In the genomic region with DNA sequence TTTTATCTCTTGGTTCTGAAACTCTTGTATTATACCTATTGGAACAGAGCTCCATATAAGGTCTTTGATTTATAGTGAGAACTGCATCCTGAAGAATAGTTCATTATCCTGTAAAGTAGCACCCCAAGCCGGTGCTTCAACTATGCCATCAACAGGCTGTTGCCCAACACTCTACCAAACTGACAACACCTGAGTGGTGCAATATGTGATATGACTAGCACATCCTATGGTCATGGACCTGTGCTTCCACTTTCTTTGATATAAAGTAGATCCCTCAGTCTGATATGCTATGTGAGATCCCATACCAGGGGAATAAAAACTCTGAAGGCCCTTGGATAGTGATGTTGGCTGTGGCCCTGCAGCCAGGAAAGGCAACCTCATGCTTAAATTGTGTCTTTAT, we compare ENCODE assay signal across 23 cellular contexts. TPM values are rescaled to one million over a fixed set of nuclear protein-coding genes. Genes with fewer than 3 reads are reported as not detected.
DNase-seq lines count a peak whose midpoint lies in the region; ATAC-seq and TF ChIP-seq lines count a peak whose summit lies in the region.
"Had no signal": no experiment of that assay in that cellular context is flagged by ENCODE, and none has a peak within 500 bp of the region (broad histone marks: within the 10 kb centered on the region; RNA-seq: fewer than 3 reads in every experiment).

No MANE protein-coding gene starts in this region.

- intact Hi-C loops in IMR-90 (cut with micrococcal nuclease) (no loop called here), PC-3 (cut with micrococcal nuclease) (no loop called here)

- peak overlapping the region; percentile 49; the same call in 1 of the 3 replicates for H2BK15ac ChIP-seq in IMR-90 (ENCODE audit: low read depth, low read length)

- H3K4me1 Mint-ChIP-seq in activated naive CD8-positive, alpha-beta T cell treated with anti-CD3 and anti-CD28 coated beads, Interleukin-2, amount 50 U/mL, for 24 hours: peaks cover 58% of the 10 kb centered on the region
- peaks cover 42% of the 10 kb centered on the region for H3K4me1 Mint-ChIP-seq in activated naive CD8-positive, alpha-beta T cell treated with anti-CD3 and anti-CD28 coated beads for 36 hours
- H3K4me1 Mint-ChIP-seq: H9 had no signal

- no peaks in the 10 kb centered on the region for H3K9me2 ChIP-seq in PC-3 (replicated peaks; ENCODE audit: low read length)

- H3K9ac ChIP-seq in IMR-90 (ENCODE audit: low read depth, low read length) (no peak overlapping the region), PC-3 (ENCODE audit: low read length) (no peak overlapping the region)
- H3K9ac ChIP-seq: BLaER1, GM23248 had no signal

- no peaks in the 10 kb centered on the region for H3K27me3 ChIP-seq in IMR-90 (ENCODE audit: control insufficient read depth, insufficient read depth, low read length)
- H3K27me3 ChIP-seq in PC-3 (ENCODE audit: low read length): no peaks in the 10 kb centered on the region
- H3K27me3 ChIP-seq: BLaER1 had no signal

- peaks cover 3% of the 10 kb centered on the region for H3K27me3 Mint-ChIP-seq in activated naive CD8-positive, alpha-beta T cell treated with anti-CD3 and anti-CD28 coated beads, Interleukin-2, amount 50 U/mL, for 24 hours
- no peaks in the 10 kb centered on the region for H3K27me3 Mint-ChIP-seq in activated naive CD8-positive, alpha-beta T cell treated with anti-CD3 and anti-CD28 coated beads for 36 hours
- H3K27me3 Mint-ChIP-seq: CD4-positive, alpha-beta memory T cell had no signal

- no peak for TF ChIP-seq RAD21 in IMR-90 (IDR thresholded peaks at IDR 0.05; ENCODE audit: low read length)

- TF ChIP-seq CTCF in IMR-90 (conservative IDR thresholded peaks at IDR 0.05; ENCODE audit: low read depth, low read length) (no peak), PC-3 (conservative IDR thresholded peaks at IDR 0.05; ENCODE audit: low read depth, low read length) (no peak)

- in situ Hi-C loops in IMR-90 (cut with MboI; ENCODE audit: low sequenced_read_pairs): loop anchor here (25.0 kb wide), 1 partner anchor 398 kb away; the partner anchor contains the start of gene IRF1

- no peak overlapping the region for H3K23ac ChIP-seq in IMR-90 (ENCODE audit: low read depth, low read length)

- H3K9me3 ChIP-seq in IMR-90 (ENCODE audit: control insufficient read depth, insufficient read depth, low read length) (no peaks in the 10 kb centered on the region), PC-3 (ENCODE audit: low read length) (no peaks in the 10 kb centered on the region)
- H3K9me3 ChIP-seq: BLaER1 had no signal

- H3K4me1 ChIP-seq in IMR-90 (ENCODE audit: control insufficient read depth, insufficient read depth, low read length): peaks cover 30% of the 10 kb centered on the region
- H3K4me1 ChIP-seq in PC-3 (ENCODE audit: insufficient read depth, low read length): peaks cover 50% of the 10 kb centered on the region

- DNase-seq in activated naive CD8-positive, alpha-beta T cell treated with anti-CD3 and anti-CD28 coated beads, Interleukin-2, amount 50 U/mL, for 24 hours: no peak
- DNase-seq in activated naive CD8-positive, alpha-beta T cell treated with anti-CD3 and anti-CD28 coated beads for 36 hours: no peak
- DNase-seq in IMR-90 (no peak), PC-3 (no peak), epithelial cell of prostate (ENCODE audit: low read depth, low spot score) (no peak), COR-L47 (lab: John Stamatoyannopoulos, UW) (no peak)
- DNase-seq in central memory CD4-positive, alpha-beta T cell: no peak
- DNase-seq: CD4-positive, alpha-beta memory T cell; DMS153; H9; KBM-7; NCI-H1105 treated with DMSO at 0.1 percent for 48 hours; NCI-H2029 treated with DMSO at 0.1 percent for 48 hours; NCI-H510A treated with DMSO at 0.1 percent for 48 hours; NCI-H748 treated with DMSO at 0.1 percent for 48 hours; Right ventricle myocardium superior had no signal

- CTCF ChIA-PET in IMR-90 (lab: Yijun Ruan, JAX) (no interaction called here), PC-3 (lab: Charles Lee) (no interaction called here)

- H4K91ac ChIP-seq in IMR-90 (ENCODE audit: insufficient read depth, low read depth, low read length): no peak overlapping the region

- ATAC-seq in activated naive CD8-positive, alpha-beta T cell treated with anti-CD3 and anti-CD28 coated beads, Interleukin-2, amount 50 U/mL, for 24 hours: no peak
- no peak for ATAC-seq in IMR-90 (ENCODE audit: low read depth)
- ATAC-seq in PC-3: no peak

- H3K4me3 Mint-ChIP-seq in activated naive CD8-positive, alpha-beta T cell treated with anti-CD3 and anti-CD28 coated beads, Interleukin-2, amount 50 U/mL, for 24 hours: no peak overlapping the region
- no peak overlapping the region for H3K4me3 Mint-ChIP-seq in activated naive CD8-positive, alpha-beta T cell treated with anti-CD3 and anti-CD28 coated beads for 36 hours
- H3K4me3 Mint-ChIP-seq: CD4-positive, alpha-beta memory T cell; H9; HFFc6 had no signal

- H3K56ac ChIP-seq in IMR-90 (ENCODE audit: extremely low read depth, insufficient read depth, low read length): no peak overlapping the region

- peaks cover 6% of the 10 kb centered on the region for H3K36me3 Mint-ChIP-seq in activated naive CD8-positive, alpha-beta T cell treated with anti-CD3 and anti-CD28 coated beads, Interleukin-2, amount 50 U/mL, for 24 hours (ENCODE audit: low read depth)
- H3K36me3 Mint-ChIP-seq in activated naive CD8-positive, alpha-beta T cell treated with anti-CD3 and anti-CD28 coated beads for 36 hours: peaks cover 7% of the 10 kb centered on the region
- H3K36me3 Mint-ChIP-seq: CD4-positive, alpha-beta memory T cell had no signal

- no peak for TF ChIP-seq POLR2A in IMR-90 (IDR thresholded peaks at IDR 0.05; ENCODE audit: low read depth, low read length)

- H4K5ac ChIP-seq in IMR-90 (ENCODE audit: low read depth, low read length): no peak overlapping the region; the same call in 1 of the 2 replicates

- POLR2A ChIA-PET in IMR-90 (lab: Charles Lee; ENCODE audit: unreplicated experiment): no interaction called here
- POLR2A ChIA-PET in PC-3 (lab: Charles Lee; ENCODE audit: unreplicated experiment): no interaction called here

- BruUV-seq in IMR-90 (replicated peaks; lab: Mats Ljungman, UMichigan) (no TSS peak), PC-3 (replicated peaks; lab: Mats Ljungman, UMichigan) (no TSS peak)

- no peak overlapping the region for H3K4me2 ChIP-seq in IMR-90 (ENCODE audit: low read depth, low read length)
- no peak overlapping the region for H3K4me2 ChIP-seq in PC-3 (ENCODE audit: low read length)
- H3K4me2 ChIP-seq: BLaER1 had no signal

- 0 out of 2 replicates have a peak overlapping the region, but pooled peaks have one; percentile 26 for H2BK120ac ChIP-seq in IMR-90 (ENCODE audit: low read depth, low read length)

- dilution Hi-C loops in IMR-90 (cut with HindIII; ENCODE audit: low sequenced_read_pairs, unreplicated experiment): no loop called here

- H2BK5ac ChIP-seq in IMR-90 (ENCODE audit: low read depth, low read length, poor library complexity, severe bottlenecking): no peak overlapping the region

- peak overlapping the region; percentile 48; the same call in 1 of the 2 replicates for H2AK5ac ChIP-seq in IMR-90 (ENCODE audit: low read depth, low read length)

- no peak overlapping the region; the same call in 1 of the 2 replicates for H3K14ac ChIP-seq in IMR-90 (replicated peaks; ENCODE audit: low read depth, low read length)

- H2BK20ac ChIP-seq in IMR-90 (ENCODE audit: low read depth, low read length): no peak overlapping the region

- H3K79me2 ChIP-seq in PC-3 (ENCODE audit: low read length): no peaks in the 10 kb centered on the region

- H3K27ac Mint-ChIP-seq in activated naive CD8-positive, alpha-beta T cell treated with anti-CD3 and anti-CD28 coated beads, Interleukin-2, amount 50 U/mL, for 24 hours: peak overlapping the region; percentile 68
- no peak overlapping the region for H3K27ac Mint-ChIP-seq in activated naive CD8-positive, alpha-beta T cell treated with anti-CD3 and anti-CD28 coated beads for 36 hours
- H3K27ac Mint-ChIP-seq: H9, HFFc6 had no signal

- WGBS in IMR-90 (ENCODE audit: extremely low coverage in 2 of 2, insufficient read length in 1 of 2), 2 experiments: no CpG with 5 or more reads among the region's 1 CpG

- H3K4ac ChIP-seq in IMR-90 (ENCODE audit: low read depth, low read length): 0 out of 2 replicates have a peak overlapping the region, but pooled peaks have one; percentile 46

- peak overlapping the region; percentile 52; the same call in 1 of the 2 replicates for H3K18ac ChIP-seq in IMR-90 (ENCODE audit: low read depth, low read length)

- 0 out of 4 replicates have a peak overlapping the region, but pooled peaks of 1 of the 2 experiments have one; percentile 24 for H4K8ac ChIP-seq in IMR-90 (ENCODE audit: low read depth in 2 of 2, low read length in 2 of 2)

- H3K27ac ChIP-seq in IMR-90 (ENCODE audit: insufficient read depth, low read length) (no peak overlapping the region), PC-3 (ENCODE audit: low read length) (peak overlapping the region; percentile 79), epithelial cell of prostate (peak overlapping the region; percentile 60)
- H3K27ac ChIP-seq: BLaER1, GM23248 had no signal

- H3K4me3 ChIP-seq in IMR-90 (ENCODE audit: insufficient read depth, low read depth, low read length) (no peak overlapping the region), PC-3 (ENCODE audit: low read length) (no peak overlapping the region)
- H3K4me3 ChIP-seq: BLaER1, GM23248 had no signal

- H3K36me3 ChIP-seq in IMR-90 (ENCODE audit: control insufficient read depth, insufficient read depth, low read length): no peaks in the 10 kb centered on the region
- H3K36me3 ChIP-seq in PC-3 (ENCODE audit: low read depth, low read length): no peaks in the 10 kb centered on the region
- H3K36me3 ChIP-seq: BLaER1 had no signal

- H2AFZ ChIP-seq in IMR-90 (replicated peaks; ENCODE audit: low read length, poor library complexity) (no peak overlapping the region), PC-3 (ENCODE audit: low read length) (no peak overlapping the region)
- H2AFZ ChIP-seq: GM23248 had no signal

- H2AK9ac ChIP-seq in IMR-90 (replicated peaks; ENCODE audit: low read depth, low read length, poor library complexity): no peak overlapping the region

- no peaks in the 10 kb centered on the region for H3K79me1 ChIP-seq in IMR-90 (ENCODE audit: low read depth in 1 of 2, low read length in 2 of 2)

- no peaks in the 10 kb centered on the region for H3F3A ChIP-seq in PC-3 (ENCODE audit: low read length, unreplicated experiment)

- H4K20me1 ChIP-seq in IMR-90 (ENCODE audit: insufficient read depth, low read length) (no peaks in the 10 kb centered on the region), PC-3 (ENCODE audit: low read length) (no peaks in the 10 kb centered on the region)
- H4K20me1 ChIP-seq: BLaER1 had no signal

- no peaks in the 10 kb centered on the region for H3K9me3 Mint-ChIP-seq in activated naive CD8-positive, alpha-beta T cell treated with anti-CD3 and anti-CD28 coated beads, Interleukin-2, amount 50 U/mL, for 24 hours
- H3K9me3 Mint-ChIP-seq in activated naive CD8-positive, alpha-beta T cell treated with anti-CD3 and anti-CD28 coated beads for 36 hours: peaks cover 4% of the 10 kb centered on the region
- H3K9me3 Mint-ChIP-seq: H9, HFFc6 had no signal

- H3K9me1 ChIP-seq in IMR-90 (ENCODE audit: insufficient read depth, low read length): peaks cover 26% of the 10 kb centered on the region

RNA-seq across cellular contexts. Expression of gene CSF2, which starts 15.8 kb away (rescaled TPM):
- total RNA-seq in activated naive CD8-positive, alpha-beta T cell treated with anti-CD3 and anti-CD28 coated beads for 36 hours: 100 to 1,000 TPM; 103 to 107 TPM
- not detected in 2 replicates for total RNA-seq in IMR-90 (2012; rRNA removed)
- 0.26 and 0.31 TPM in 2 replicates for polyA plus RNA-seq in IMR-90 (2012; rRNA removed)
- 0.31 and 1.2 TPM in 2 replicates for polyA plus RNA-seq in IMR-90 (2012; cell fraction: cytosol; rRNA removed)
- polyA plus RNA-seq in IMR-90 (2012; cell fraction: nucleus; rRNA removed; ENCODE audit: low replicate concordance): 0.70 and 0.79 TPM in 2 replicates
- total RNA-seq in PC-3 (2014; rRNA removed): 69.9 and 93.6 TPM in 2 replicates
- total RNA-seq: A673; CD4-positive, alpha-beta memory T cell; G401; GM23248; H9; OCI-LY7; Right ventricle myocardium superior; SK-MEL-5 had no signal
- polyA plus RNA-seq: GM23248 had no signal

RNA-seq across cellular contexts. Expression of gene IL3, which starts 28.9 kb away (rescaled TPM):
- under 1 TPM; 0.20 to 0.49 TPM for total RNA-seq in activated naive CD8-positive, alpha-beta T cell treated with anti-CD3 and anti-CD28 coated beads for 36 hours
- total RNA-seq in IMR-90 (2012; rRNA removed) (not detected in 2 replicates), PC-3 (2014; rRNA removed) (not detected in 2 replicates)
- not detected in 2 replicates for polyA plus RNA-seq in IMR-90 (2012; rRNA removed)
- polyA plus RNA-seq in IMR-90 (2012; cell fraction: cytosol; rRNA removed): not detected in 2 replicates
- polyA plus RNA-seq in IMR-90 (2012; cell fraction: nucleus; rRNA removed; ENCODE audit: low replicate concordance): not detected in 2 replicates
- total RNA-seq: A673; CD4-positive, alpha-beta memory T cell; G401; GM23248; H9; HFFc6; OCI-LY7; Right ventricle myocardium superior; SK-MEL-5 had no signal
- polyA plus RNA-seq: CD4-positive, alpha-beta memory T cell; GM23248 had no signal

Comparison
In these comparisons a context has a peak if more than half of its experiments do, and no peak if none do; other contexts are left out.
1. RNA of gene CSF2, which starts 15.8 kb away (total RNA-seq): 103 to 107 TPM in activated naive CD8-positive, alpha-beta T cell treated with anti-CD3 and anti-CD28 coated beads for 36 hours and 69.9 to 93.6 TPM in PC-3; not detected in IMR-90; every median in the first group is over 10 times any median in the second.